In the genomic region with DNA sequence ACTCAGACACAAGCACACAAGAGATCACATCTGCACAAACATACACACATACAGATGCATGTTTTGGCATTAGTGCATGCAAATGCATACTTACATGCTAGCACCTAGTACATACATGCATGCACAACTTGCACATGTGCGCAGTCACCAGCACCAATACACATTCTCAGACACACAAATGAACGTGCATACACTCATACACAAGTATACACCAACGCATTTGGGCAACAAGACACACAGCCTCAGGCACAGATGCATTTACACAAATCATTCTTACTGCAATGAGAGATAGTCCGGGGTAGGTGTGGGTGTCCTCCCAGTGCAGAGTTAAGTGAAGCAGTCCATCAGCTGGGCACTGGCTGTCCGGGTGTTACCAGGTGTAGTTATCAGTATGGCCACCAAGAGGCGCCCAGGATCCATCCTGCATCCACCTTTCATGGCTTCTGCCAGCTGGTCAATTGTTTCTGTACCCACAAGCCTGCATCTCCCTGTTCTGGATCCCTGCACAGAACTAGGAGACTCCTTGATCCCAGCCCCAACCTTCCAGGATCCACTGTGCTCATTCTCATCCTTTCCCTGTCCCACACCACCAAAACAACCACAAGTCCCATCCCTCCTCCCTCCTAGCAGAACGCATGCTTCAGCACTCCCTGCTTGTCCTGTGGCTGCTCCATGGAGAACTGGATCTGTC, we compare ENCODE assay signal across 8 cellular contexts. TPM values are rescaled to one million over a fixed set of nuclear protein-coding genes. Genes with fewer than 3 reads are reported as not detected.
DNase-seq lines count a peak whose midpoint lies in the region; ATAC-seq and TF ChIP-seq lines count a peak whose summit lies in the region.

No MANE protein-coding gene starts in this region.

- intact Hi-C loops in lower leg skin (cut with DNase I; ENCODE audit: low total_unique reads) = no loop called here

- POLR2A ChIA-PET in HEK293T (lab: Yijun Ruan, JAX) = no interaction called here

- no peak for ATAC-seq in GM21528 (IDR thresholded peaks at IDR 0.05; ENCODE audit: low FRiP score, unreplicated experiment)

- no peaks in the 10 kb centered on the region for H3K36me3 ChIP-seq in WERI-Rb-1

- no peaks in the 10 kb centered on the region for H3K9me3 ChIP-seq in WERI-Rb-1 (ENCODE audit: severe bottlenecking)

- CTCF ChIA-PET in HEK293T (lab: Yijun Ruan, JAX) = interaction anchor here (0.5 to 3.3 kb wide), 14 partner anchors 9 to 836 kb away, joined by 3 to 29 read pairs (median 5); no protein-coding TSS in a partner anchor

- peak; percentile 37 for DNase-seq in GDM1 (lab: John Stamatoyannopoulos, UW)
- peak; percentile 78 for DNase-seq in HEK293T (ENCODE audit: extremely low spot score)
- DNase-seq in NCI-H1694 treated with DMSO at 0.1 percent for 48 hours (lab: John Stamatoyannopoulos, UW) = peak; percentile 59
- DNase-seq in WERI-Rb-1 = peak; percentile 79
- no peak for DNase-seq in coronary artery (ENCODE audit: low spot score)
- peak; percentile 51 to 87 for DNase-seq in lower leg skin (ENCODE audit: low spot score in 2 of 2)
- DNase-seq in stimulated activated CD8-positive, alpha-beta memory T cell treated with anti-CD3 and anti-CD28 coated beads, Interleukin-4, amount 100 ng/mL, for 24 hours (ENCODE audit: low read depth) = peak; percentile 20

- H3K27ac ChIP-seq in WERI-Rb-1 (no peak overlapping the region), coronary artery (no peak overlapping the region)

- H3K4me3 ChIP-seq in WERI-Rb-1 (ENCODE audit: low read depth, low read length) (no peak overlapping the region), coronary artery (no peak overlapping the region), lower leg skin (ENCODE audit: low read depth, poor library complexity, severe bottlenecking) (no peak overlapping the region)

- TF ChIP-seq CTCF in WERI-Rb-1 (IDR thresholded peaks at IDR 0.05; ENCODE audit: low read depth, low read length) (peak; percentile 97), coronary artery (IDR thresholded peaks at IDR 0.05) (peak; percentile 77), lower leg skin (IDR thresholded peaks at IDR 0.05) (no peak)

- H3K27me3 ChIP-seq in WERI-Rb-1 (ENCODE audit: insufficient read depth, low read depth, severe bottlenecking) = no peaks in the 10 kb centered on the region

- 18 to 19% methylated on average over 7 of the region's 7 CpGs for WGBS in lower leg skin, 2 donors

- no peak for TF ChIP-seq POLR2A in lower leg skin (IDR thresholded peaks at IDR 0.05)

TF ChIP-seq in HEK293T, 16 proteins besides CTCF, POLR2A, EP300 and RAD21:
- TF ChIP-seq L3MBTL2 (conservative IDR thresholded peaks at IDR 0.05) (no peak), SUZ12 (IDR thresholded peaks at IDR 0.05) (no peak), PKNOX1 (IDR thresholded peaks at IDR 0.05) (no peak), FOXK2 (IDR thresholded peaks at IDR 0.05) (no peak), SP1 (IDR thresholded peaks at IDR 0.05) (no peak), ZNF384 (IDR thresholded peaks at IDR 0.05) (no peak), FOXA1 (IDR thresholded peaks at IDR 0.05) (no peak), LEF1 (IDR thresholded peaks at IDR 0.05; ENCODE audit: borderline replicate concordance) (no peak), ELF4 (IDR thresholded peaks at IDR 0.05) (no peak), FOXM1 (IDR thresholded peaks at IDR 0.05; ENCODE audit: borderline replicate concordance) (no peak), BHLHE40 (IDR thresholded peaks at IDR 0.05; ENCODE audit: borderline replicate concordance) (no peak), TARDBP (IDR thresholded peaks at IDR 0.05) (no peak), HDGF (IDR thresholded peaks at IDR 0.05; ENCODE audit: borderline replicate concordance) (no peak), CTBP1 (IDR thresholded peaks at IDR 0.05; ENCODE audit: borderline replicate concordance) (no peak)

RNA-seq across cellular contexts. Expression of gene FOXE3, which starts 27.4 kb away (rescaled TPM):
- total RNA-seq in lower leg skin = not detected

RNA-seq across cellular contexts. Expression of gene FOXD2, which starts 49.2 kb away (rescaled TPM):
- total RNA-seq in lower leg skin = under 1 TPM in 3 of 4 donors, not detected in 1; 0.13 to 0.56 (median 0.45) TPM

RNA-seq across cellular contexts. Expression of gene CMPK1, which starts 55.1 kb away (rescaled TPM):
- 10 to 100 TPM; 52.6 to 97.9 (median 73.5) TPM for total RNA-seq in lower leg skin

Comparison
In these comparisons a context has a peak if more than half of its experiments do, and no peak if none do; other contexts are left out.
1. CTCF ChIP-seq: peak in WERI-Rb-1 (single experiment) and coronary artery (single experiment); none in lower leg skin (0 of 3).